1 cellular context compared by ENCODE assay signal in the genomic region with DNA sequence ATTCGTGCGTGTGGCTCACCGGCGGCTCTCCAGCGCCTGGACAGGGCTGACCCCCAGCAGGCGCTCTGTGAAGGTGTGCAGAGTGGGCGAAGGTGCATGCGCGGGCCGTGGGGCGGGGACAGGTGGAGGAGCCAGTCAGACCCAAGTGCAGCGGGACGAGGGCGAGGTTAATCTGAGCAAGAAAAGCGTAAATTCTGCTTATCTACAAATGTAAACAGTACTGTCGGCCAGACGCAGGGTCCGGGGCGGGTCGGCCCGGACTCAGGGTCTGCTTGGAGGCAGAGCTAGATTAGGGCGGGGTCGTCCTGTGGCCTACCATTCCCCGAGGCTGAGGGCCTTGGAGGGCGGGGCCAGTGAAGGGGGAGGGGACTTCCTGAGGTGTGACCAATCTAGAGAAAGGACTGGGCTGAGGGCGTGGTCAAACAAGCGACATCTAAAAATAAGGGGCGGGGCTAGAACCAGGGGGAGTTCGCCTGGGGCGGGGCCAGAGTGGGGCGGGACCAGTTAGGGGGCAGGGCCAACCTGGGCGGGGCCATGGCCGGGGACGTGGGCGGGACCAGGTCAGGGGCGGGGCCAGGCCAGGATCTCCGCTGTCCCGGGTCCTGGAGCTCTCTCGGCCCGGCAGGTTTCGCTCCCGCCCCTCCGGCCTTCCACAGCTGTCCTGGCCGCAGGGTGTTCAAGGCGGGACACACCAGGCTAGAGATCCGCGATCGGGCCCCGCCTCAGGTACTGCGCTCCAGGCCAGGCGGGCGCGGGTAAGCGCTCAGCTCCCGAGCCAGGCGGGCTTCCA.
TF ChIP-seq lines count a peak whose summit lies in the region.

SEC14L5 (plus strand) TSS at position 611 of the 790 bp plus-strand sequence. CDS start 994 bp downstream, outside the sequence.

TF ChIP-seq in HepG2, 621 proteins besides CTCF, POLR2A, EP300 and RAD21 (continued from another document and continues in another):
- TF ChIP-seq, protein P1, sequence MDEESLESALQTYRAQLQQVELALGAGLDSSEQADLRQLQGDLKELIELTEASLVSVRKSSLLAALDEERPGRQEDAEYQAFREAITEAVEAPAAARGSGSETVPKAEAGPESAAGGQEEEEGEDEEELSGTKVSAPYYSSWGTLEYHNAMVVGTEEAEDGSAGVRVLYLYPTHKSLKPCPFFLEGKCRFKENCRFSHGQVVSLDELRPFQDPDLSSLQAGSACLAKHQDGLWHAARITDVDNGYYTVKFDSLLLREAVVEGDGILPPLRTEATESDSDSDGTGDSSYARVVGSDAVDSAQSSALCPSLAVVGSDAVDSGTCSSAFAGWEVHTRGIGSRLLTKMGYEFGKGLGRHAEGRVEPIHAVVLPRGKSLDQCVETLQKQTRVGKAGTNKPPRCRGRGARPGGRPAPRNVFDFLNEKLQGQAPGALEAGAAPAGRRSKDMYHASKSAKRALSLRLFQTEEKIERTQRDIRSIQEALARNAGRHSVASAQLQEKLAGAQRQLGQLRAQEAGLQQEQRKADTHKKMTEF (CRISPR knock-in tag; IDR thresholded peaks at IDR 0.05) = peak; percentile 77; the same call in 1 of the 2 replicates
- TF ChIP-seq PRDM4 (CRISPR knock-in tag; IDR thresholded peaks at IDR 0.05; ENCODE audit: borderline replicate concordance) (no peak), WIZ (CRISPR knock-in tag; IDR thresholded peaks at IDR 0.05) (peak; percentile 30; the same call in 1 of the 2 replicates), SP1 (IDR thresholded peaks at IDR 0.05) (no peak; the same call in 1 of the 2 replicates), SP1 (CRISPR knock-in tag; IDR thresholded peaks at IDR 0.05) (peak; percentile 90), HDAC6 (IDR thresholded peaks at IDR 0.05; ENCODE audit: low read depth, low read length) (no peak), REL (CRISPR knock-in tag; conservative IDR thresholded peaks at IDR 0.05) (peak; percentile 83; the same call in 1 of the 2 replicates), ZNF549 (CRISPR knock-in tag; IDR thresholded peaks at IDR 0.05) (no peak), KAT7 (CRISPR knock-in tag; IDR thresholded peaks at IDR 0.05; ENCODE audit: borderline replicate concordance) (0 out of 2 replicates have a peak, but pooled peaks have one; percentile 31), ZNF142 (CRISPR knock-in tag; IDR thresholded peaks at IDR 0.05) (peak; percentile 24; the same call in 1 of the 2 replicates), ZNF768 (CRISPR knock-in tag; IDR thresholded peaks at IDR 0.05) (no peak), KLF15 (CRISPR knock-in tag; IDR thresholded peaks at IDR 0.05; ENCODE audit: borderline replicate concordance) (0 out of 2 replicates have a peak, but pooled peaks have one; percentile 73), TOE1 (CRISPR knock-in tag; IDR thresholded peaks at IDR 0.05) (no peak), ZFP41 (CRISPR knock-in tag; IDR thresholded peaks at IDR 0.05; ENCODE audit: borderline replicate concordance) (0 out of 2 replicates have a peak, but pooled peaks have one; percentile 34), ZNF414 (CRISPR knock-in tag; IDR thresholded peaks at IDR 0.05) (peak; percentile 97; the same call in 1 of the 2 replicates), U2AF2 (IDR thresholded peaks at IDR 0.05; ENCODE audit: low read depth, low read length) (no peak), ZNF607 (CRISPR knock-in tag; IDR thresholded peaks at IDR 0.05; ENCODE audit: borderline replicate concordance) (no peak; the same call in none of the 2 replicates), ZNF383 (CRISPR knock-in tag; IDR thresholded peaks at IDR 0.05; ENCODE audit: borderline replicate concordance) (no peak), ZNF180 (CRISPR knock-in tag; IDR thresholded peaks at IDR 0.05; ENCODE audit: borderline replicate concordance, low read depth) (no peak), YEATS2 (CRISPR knock-in tag; IDR thresholded peaks at IDR 0.05; ENCODE audit: borderline replicate concordance) (no peak)
- TF ChIP-seq, protein P2, sequence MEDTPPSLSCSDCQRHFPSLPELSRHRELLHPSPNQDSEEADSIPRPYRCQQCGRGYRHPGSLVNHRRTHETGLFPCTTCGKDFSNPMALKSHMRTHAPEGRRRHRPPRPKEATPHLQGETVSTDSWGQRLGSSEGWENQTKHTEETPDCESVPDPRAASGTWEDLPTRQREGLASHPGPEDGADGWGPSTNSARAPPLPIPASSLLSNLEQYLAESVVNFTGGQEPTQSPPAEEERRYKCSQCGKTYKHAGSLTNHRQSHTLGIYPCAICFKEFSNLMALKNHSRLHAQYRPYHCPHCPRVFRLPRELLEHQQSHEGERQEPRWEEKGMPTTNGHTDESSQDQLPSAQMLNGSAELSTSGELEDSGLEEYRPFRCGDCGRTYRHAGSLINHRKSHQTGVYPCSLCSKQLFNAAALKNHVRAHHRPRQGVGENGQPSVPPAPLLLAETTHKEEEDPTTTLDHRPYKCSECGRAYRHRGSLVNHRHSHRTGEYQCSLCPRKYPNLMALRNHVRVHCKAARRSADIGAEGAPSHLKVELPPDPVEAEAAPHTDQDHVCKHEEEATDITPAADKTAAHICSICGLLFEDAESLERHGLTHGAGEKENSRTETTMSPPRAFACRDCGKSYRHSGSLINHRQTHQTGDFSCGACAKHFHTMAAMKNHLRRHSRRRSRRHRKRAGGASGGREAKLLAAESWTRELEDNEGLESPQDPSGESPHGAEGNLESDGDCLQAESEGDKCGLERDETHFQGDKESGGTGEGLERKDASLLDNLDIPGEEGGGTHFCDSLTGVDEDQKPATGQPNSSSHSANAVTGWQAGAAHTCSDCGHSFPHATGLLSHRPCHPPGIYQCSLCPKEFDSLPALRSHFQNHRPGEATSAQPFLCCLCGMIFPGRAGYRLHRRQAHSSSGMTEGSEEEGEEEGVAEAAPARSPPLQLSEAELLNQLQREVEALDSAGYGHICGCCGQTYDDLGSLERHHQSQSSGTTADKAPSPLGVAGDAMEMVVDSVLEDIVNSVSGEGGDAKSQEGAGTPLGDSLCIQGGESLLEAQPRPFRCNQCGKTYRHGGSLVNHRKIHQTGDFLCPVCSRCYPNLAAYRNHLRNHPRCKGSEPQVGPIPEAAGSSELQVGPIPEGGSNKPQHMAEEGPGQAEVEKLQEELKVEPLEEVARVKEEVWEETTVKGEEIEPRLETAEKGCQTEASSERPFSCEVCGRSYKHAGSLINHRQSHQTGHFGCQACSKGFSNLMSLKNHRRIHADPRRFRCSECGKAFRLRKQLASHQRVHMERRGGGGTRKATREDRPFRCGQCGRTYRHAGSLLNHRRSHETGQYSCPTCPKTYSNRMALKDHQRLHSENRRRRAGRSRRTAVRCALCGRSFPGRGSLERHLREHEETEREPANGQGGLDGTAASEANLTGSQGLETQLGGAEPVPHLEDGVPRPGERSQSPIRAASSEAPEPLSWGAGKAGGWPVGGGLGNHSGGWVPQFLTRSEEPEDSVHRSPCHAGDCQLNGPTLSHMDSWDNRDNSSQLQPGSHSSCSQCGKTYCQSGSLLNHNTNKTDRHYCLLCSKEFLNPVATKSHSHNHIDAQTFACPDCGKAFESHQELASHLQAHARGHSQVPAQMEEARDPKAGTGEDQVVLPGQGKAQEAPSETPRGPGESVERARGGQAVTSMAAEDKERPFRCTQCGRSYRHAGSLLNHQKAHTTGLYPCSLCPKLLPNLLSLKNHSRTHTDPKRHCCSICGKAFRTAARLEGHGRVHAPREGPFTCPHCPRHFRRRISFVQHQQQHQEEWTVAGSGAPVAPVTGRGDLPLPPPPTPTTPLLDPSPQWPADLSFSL (CRISPR knock-in tag; IDR thresholded peaks at IDR 0.05) = no peak
- TF ChIP-seq, protein P3, sequence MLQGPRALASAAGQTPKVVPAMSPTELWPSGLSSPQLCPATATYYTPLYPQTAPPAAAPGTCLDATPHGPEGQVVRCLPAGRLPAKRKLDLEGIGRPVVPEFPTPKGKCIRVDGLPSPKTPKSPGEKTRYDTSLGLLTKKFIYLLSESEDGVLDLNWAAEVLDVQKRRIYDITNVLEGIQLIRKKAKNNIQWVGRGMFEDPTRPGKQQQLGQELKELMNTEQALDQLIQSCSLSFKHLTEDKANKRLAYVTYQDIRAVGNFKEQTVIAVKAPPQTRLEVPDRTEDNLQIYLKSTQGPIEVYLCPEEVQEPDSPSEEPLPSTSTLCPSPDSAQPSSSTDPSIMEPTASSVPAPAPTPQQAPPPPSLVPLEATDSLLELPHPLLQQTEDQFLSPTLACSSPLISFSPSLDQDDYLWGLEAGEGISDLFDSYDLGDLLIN (CRISPR knock-in tag; IDR thresholded peaks at IDR 0.05; ENCODE audit: borderline replicate concordance) = no peak
- TF ChIP-seq, protein P4, sequence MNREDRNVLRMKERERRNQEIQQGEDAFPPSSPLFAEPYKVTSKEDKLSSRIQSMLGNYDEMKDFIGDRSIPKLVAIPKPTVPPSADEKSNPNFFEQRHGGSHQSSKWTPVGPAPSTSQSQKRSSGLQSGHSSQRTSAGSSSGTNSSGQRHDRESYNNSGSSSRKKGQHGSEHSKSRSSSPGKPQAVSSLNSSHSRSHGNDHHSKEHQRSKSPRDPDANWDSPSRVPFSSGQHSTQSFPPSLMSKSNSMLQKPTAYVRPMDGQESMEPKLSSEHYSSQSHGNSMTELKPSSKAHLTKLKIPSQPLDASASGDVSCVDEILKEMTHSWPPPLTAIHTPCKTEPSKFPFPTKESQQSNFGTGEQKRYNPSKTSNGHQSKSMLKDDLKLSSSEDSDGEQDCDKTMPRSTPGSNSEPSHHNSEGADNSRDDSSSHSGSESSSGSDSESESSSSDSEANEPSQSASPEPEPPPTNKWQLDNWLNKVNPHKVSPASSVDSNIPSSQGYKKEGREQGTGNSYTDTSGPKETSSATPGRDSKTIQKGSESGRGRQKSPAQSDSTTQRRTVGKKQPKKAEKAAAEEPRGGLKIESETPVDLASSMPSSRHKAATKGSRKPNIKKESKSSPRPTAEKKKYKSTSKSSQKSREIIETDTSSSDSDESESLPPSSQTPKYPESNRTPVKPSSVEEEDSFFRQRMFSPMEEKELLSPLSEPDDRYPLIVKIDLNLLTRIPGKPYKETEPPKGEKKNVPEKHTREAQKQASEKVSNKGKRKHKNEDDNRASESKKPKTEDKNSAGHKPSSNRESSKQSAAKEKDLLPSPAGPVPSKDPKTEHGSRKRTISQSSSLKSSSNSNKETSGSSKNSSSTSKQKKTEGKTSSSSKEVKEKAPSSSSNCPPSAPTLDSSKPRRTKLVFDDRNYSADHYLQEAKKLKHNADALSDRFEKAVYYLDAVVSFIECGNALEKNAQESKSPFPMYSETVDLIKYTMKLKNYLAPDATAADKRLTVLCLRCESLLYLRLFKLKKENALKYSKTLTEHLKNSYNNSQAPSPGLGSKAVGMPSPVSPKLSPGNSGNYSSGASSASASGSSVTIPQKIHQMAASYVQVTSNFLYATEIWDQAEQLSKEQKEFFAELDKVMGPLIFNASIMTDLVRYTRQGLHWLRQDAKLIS (CRISPR knock-in tag; IDR thresholded peaks at IDR 0.05) = no peak
- TF ChIP-seq, protein P5, sequence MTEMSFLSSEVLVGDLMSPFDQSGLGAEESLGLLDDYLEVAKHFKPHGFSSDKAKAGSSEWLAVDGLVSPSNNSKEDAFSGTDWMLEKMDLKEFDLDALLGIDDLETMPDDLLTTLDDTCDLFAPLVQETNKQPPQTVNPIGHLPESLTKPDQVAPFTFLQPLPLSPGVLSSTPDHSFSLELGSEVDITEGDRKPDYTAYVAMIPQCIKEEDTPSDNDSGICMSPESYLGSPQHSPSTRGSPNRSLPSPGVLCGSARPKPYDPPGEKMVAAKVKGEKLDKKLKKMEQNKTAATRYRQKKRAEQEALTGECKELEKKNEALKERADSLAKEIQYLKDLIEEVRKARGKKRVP (CRISPR knock-in tag; IDR thresholded peaks at IDR 0.05) = no peak
